ENCODE assay signal across 1 cellular context in the genomic region with DNA sequence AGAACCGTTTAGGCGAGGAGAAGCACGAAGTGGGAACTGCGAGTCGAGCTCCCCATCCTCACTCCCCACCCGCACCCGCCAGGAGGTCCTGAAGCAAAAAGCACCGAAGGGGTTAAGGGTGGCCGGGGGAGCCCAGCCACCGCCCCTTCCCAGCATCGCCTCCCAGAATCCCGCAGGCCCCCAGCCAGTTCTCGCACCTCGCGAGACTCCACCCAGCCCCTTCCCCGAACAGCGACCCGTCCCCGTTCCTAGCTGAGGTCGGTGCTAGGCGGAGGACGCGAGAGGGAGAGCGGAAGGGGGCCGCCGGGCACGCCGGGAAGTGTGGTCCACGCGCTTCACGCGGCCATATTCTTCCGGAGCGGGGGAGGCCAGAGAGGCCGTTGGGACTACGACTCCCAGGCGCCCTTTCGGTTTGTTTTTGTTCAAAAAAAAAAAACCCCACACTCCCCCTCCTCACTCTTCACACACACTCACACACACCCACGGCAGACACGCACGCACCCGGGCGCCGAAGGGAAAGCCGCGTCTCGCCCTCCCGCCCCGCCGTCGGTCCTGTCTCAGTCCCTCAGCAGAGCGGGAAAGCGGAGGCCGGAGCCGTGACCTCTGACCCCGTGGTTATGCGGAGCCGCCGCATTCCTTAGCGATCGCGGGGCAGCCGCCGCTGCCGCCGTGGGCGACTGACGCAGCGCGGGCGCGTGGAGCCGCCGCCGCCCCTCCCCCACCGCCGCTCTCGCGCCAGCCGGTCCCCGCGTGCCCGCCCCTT.
TF ChIP-seq lines count a peak whose summit lies in the region.

A gene (plus strand): TSS at position 463 of the 763 bp plus-strand sequence. CDS start 445 bp downstream, outside the sequence.

TF ChIP-seq in HepG2, 621 proteins besides CTCF, POLR2A, EP300 and RAD21 (continued from another document and continues in another):
- TF ChIP-seq, protein P1, sequence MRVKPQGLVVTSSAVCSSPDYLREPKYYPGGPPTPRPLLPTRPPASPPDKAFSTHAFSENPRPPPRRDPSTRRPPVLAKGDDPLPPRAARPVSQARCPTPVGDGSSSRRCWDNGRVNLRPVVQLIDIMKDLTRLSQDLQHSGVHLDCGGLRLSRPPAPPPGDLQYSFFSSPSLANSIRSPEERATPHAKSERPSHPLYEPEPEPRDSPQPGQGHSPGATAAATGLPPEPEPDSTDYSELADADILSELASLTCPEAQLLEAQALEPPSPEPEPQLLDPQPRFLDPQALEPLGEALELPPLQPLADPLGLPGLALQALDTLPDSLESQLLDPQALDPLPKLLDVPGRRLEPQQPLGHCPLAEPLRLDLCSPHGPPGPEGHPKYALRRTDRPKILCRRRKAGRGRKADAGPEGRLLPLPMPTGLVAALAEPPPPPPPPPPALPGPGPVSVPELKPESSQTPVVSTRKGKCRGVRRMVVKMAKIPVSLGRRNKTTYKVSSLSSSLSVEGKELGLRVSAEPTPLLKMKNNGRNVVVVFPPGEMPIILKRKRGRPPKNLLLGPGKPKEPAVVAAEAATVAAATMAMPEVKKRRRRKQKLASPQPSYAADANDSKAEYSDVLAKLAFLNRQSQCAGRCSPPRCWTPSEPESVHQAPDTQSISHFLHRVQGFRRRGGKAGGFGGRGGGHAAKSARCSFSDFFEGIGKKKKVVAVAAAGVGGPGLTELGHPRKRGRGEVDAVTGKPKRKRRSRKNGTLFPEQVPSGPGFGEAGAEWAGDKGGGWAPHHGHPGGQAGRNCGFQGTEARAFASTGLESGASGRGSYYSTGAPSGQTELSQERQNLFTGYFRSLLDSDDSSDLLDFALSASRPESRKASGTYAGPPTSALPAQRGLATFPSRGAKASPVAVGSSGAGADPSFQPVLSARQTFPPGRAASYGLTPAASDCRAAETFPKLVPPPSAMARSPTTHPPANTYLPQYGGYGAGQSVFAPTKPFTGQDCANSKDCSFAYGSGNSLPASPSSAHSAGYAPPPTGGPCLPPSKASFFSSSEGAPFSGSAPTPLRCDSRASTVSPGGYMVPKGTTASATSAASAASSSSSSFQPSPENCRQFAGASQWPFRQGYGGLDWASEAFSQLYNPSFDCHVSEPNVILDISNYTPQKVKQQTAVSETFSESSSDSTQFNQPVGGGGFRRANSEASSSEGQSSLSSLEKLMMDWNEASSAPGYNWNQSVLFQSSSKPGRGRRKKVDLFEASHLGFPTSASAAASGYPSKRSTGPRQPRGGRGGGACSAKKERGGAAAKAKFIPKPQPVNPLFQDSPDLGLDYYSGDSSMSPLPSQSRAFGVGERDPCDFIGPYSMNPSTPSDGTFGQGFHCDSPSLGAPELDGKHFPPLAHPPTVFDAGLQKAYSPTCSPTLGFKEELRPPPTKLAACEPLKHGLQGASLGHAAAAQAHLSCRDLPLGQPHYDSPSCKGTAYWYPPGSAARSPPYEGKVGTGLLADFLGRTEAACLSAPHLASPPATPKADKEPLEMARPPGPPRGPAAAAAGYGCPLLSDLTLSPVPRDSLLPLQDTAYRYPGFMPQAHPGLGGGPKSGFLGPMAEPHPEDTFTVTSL (CRISPR knock-in tag; IDR thresholded peaks at IDR 0.05; ENCODE audit: borderline replicate concordance): no peak; the same call in 1 of the 2 replicates
- TF ChIP-seq ATF7 (IDR thresholded peaks at IDR 0.05) (no peak), ATF7 (CRISPR knock-in tag; IDR thresholded peaks at IDR 0.05) (peak; percentile 93), TARDBP (CRISPR knock-in tag; IDR thresholded peaks at IDR 0.05) (peak; percentile 99), TOE1 (CRISPR knock-in tag; IDR thresholded peaks at IDR 0.05) (0 out of 2 replicates have a peak, but pooled peaks have one; percentile 30), KMT2A (CRISPR knock-in tag; IDR thresholded peaks at IDR 0.05) (peak; percentile 97; the same call in 1 of the 2 replicates), ZNF44 (CRISPR knock-in tag; IDR thresholded peaks at IDR 0.05) (no peak), MEF2D (CRISPR knock-in tag; IDR thresholded peaks at IDR 0.05) (peak; percentile 97), MXI1 (IDR thresholded peaks at IDR 0.05; ENCODE audit: borderline replicate concordance, low read depth, low read length) (peak; percentile 97; the same call in 2 of the 3 replicates), HDAC1 (CRISPR knock-in tag; IDR thresholded peaks at IDR 0.05) (peak; percentile 98), SP140L (CRISPR knock-in tag; IDR thresholded peaks at IDR 0.05; ENCODE audit: borderline replicate concordance) (no peak; the same call in 1 of the 2 replicates), EHMT2 (IDR thresholded peaks at IDR 0.05; ENCODE audit: borderline replicate concordance, low read depth, low read length) (no peak), ISL2 (CRISPR knock-in tag; IDR thresholded peaks at IDR 0.05) (peak; percentile 94), CBX5 (CRISPR knock-in tag; IDR thresholded peaks at IDR 0.05; ENCODE audit: borderline replicate concordance) (peak; percentile 83; the same call in 1 of the 2 replicates), FOXK2 (IDR thresholded peaks at IDR 0.05) (no peak), ZNF136 (CRISPR knock-in tag; IDR thresholded peaks at IDR 0.05; ENCODE audit: low read depth) (peak; percentile 94; the same call in 1 of the 2 replicates), RFXANK (CRISPR knock-in tag; IDR thresholded peaks at IDR 0.05) (peak; percentile 96)
- TF ChIP-seq, protein P2, sequence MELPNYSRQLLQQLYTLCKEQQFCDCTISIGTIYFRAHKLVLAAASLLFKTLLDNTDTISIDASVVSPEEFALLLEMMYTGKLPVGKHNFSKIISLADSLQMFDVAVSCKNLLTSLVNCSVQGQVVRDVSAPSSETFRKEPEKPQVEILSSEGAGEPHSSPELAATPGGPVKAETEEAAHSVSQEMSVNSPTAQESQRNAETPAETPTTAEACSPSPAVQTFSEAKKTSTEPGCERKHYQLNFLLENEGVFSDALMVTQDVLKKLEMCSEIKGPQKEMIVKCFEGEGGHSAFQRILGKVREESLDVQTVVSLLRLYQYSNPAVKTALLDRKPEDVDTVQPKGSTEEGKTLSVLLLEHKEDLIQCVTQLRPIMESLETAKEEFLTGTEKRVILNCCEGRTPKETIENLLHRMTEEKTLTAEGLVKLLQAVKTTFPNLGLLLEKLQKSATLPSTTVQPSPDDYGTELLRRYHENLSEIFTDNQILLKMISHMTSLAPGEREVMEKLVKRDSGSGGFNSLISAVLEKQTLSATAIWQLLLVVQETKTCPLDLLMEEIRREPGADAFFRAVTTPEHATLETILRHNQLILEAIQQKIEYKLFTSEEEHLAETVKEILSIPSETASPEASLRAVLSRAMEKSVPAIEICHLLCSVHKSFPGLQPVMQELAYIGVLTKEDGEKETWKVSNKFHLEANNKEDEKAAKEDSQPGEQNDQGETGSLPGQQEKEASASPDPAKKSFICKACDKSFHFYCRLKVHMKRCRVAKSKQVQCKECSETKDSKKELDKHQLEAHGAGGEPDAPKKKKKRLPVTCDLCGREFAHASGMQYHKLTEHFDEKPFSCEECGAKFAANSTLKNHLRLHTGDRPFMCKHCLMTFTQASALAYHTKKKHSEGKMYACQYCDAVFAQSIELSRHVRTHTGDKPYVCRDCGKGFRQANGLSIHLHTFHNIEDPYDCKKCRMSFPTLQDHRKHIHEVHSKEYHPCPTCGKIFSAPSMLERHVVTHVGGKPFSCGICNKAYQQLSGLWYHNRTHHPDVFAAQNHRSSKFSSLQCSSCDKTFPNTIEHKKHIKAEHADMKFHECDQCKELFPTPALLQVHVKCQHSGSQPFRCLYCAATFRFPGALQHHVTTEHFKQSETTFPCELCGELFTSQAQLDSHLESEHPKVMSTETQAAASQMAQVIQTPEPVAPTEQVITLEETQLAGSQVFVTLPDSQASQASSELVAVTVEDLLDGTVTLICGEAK (IDR thresholded peaks at IDR 0.05): peak; percentile 82
- TF ChIP-seq, protein P2 (CRISPR knock-in tag; IDR thresholded peaks at IDR 0.05): peak; percentile 97
- TF ChIP-seq, protein P3, sequence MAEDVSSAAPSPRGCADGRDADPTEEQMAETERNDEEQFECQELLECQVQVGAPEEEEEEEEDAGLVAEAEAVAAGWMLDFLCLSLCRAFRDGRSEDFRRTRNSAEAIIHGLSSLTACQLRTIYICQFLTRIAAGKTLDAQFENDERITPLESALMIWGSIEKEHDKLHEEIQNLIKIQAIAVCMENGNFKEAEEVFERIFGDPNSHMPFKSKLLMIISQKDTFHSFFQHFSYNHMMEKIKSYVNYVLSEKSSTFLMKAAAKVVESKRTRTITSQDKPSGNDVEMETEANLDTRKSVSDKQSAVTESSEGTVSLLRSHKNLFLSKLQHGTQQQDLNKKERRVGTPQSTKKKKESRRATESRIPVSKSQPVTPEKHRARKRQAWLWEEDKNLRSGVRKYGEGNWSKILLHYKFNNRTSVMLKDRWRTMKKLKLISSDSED (CRISPR knock-in tag; IDR thresholded peaks at IDR 0.05): no peak
- TF ChIP-seq, protein P4, sequence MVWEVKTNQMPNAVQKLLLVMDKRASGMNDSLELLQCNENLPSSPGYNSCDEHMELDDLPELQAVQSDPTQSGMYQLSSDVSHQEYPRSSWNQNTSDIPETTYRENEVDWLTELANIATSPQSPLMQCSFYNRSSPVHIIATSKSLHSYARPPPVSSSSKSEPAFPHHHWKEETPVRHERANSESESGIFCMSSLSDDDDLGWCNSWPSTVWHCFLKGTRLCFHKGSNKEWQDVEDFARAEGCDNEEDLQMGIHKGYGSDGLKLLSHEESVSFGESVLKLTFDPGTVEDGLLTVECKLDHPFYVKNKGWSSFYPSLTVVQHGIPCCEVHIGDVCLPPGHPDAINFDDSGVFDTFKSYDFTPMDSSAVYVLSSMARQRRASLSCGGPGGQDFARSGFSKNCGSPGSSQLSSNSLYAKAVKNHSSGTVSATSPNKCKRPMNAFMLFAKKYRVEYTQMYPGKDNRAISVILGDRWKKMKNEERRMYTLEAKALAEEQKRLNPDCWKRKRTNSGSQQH (CRISPR knock-in tag; IDR thresholded peaks at IDR 0.05; ENCODE audit: low read depth): no peak; the same call in 1 of the 2 replicates
- TF ChIP-seq, protein P5, sequence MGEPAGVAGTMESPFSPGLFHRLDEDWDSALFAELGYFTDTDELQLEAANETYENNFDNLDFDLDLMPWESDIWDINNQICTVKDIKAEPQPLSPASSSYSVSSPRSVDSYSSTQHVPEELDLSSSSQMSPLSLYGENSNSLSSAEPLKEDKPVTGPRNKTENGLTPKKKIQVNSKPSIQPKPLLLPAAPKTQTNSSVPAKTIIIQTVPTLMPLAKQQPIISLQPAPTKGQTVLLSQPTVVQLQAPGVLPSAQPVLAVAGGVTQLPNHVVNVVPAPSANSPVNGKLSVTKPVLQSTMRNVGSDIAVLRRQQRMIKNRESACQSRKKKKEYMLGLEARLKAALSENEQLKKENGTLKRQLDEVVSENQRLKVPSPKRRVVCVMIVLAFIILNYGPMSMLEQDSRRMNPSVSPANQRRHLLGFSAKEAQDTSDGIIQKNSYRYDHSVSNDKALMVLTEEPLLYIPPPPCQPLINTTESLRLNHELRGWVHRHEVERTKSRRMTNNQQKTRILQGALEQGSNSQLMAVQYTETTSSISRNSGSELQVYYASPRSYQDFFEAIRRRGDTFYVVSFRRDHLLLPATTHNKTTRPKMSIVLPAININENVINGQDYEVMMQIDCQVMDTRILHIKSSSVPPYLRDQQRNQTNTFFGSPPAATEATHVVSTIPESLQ (CRISPR knock-in tag; conservative IDR thresholded peaks at IDR 0.05): no peak; the same call in 1 of the 2 replicates
- TF ChIP-seq, protein P6, sequence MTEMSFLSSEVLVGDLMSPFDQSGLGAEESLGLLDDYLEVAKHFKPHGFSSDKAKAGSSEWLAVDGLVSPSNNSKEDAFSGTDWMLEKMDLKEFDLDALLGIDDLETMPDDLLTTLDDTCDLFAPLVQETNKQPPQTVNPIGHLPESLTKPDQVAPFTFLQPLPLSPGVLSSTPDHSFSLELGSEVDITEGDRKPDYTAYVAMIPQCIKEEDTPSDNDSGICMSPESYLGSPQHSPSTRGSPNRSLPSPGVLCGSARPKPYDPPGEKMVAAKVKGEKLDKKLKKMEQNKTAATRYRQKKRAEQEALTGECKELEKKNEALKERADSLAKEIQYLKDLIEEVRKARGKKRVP (CRISPR knock-in tag; IDR thresholded peaks at IDR 0.05): peak in 1 of 2 experiments; percentile 77; a peak in 2 of 4 replicates
- TF ChIP-seq, protein P7, sequence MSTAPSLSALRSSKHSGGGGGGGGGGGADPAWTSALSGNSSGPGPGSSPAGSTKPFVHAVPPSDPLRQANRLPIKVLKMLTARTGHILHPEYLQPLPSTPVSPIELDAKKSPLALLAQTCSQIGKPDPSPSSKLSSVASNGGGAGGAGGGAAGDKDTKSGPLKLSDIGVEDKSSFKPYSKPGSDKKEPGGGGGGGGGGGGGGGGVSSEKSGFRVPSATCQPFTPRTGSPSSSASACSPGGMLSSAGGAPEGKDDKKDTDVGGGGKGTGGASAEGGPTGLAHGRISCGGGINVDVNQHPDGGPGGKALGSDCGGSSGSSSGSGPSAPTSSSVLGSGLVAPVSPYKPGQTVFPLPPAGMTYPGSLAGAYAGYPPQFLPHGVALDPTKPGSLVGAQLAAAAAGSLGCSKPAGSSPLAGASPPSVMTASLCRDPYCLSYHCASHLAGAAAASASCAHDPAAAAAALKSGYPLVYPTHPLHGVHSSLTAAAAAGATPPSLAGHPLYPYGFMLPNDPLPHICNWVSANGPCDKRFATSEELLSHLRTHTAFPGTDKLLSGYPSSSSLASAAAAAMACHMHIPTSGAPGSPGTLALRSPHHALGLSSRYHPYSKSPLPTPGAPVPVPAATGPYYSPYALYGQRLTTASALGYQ (CRISPR knock-in tag; IDR thresholded peaks at IDR 0.05): peak; percentile 94; the same call in 1 of the 2 replicates
